ENCODE assay signal across 18 cellular contexts in the genomic region with DNA sequence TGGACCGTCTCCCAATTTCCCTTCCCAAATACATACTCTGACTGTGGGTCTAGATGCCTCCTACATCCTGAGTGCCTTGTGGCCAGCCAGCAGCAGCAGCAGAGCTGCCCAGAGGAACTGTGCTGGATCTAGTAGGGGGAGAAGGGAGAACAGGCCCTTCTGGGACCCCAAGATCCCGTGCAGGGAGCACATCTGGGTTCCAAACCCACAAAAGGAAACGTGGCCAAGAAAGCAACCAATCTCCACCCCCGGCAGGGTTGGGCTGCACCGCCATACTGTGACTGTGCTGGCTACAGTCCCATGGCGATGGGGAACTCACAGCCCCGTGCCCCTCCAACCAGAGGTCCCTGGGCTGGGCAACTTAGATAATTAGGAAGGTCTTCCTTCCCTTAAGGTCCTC.
DNase-seq lines count a peak whose midpoint lies in the region; ATAC-seq lines count a peak whose summit lies in the region.
"Had no signal": no experiment of that assay in that cellular context is flagged by ENCODE, and none has a peak within 500 bp of the region (broad histone marks: within the 10 kb centered on the region; RNA-seq: fewer than 3 reads in every experiment).

No MANE protein-coding gene starts in this region.

- no peak for DNase-seq in activated naive CD4-positive, alpha-beta T cell treated with anti-CD3 and anti-CD28 coated beads, Interleukin-2, amount 10 ng/mL, durations not matched to agents 7 days and 5 days
- no peak for DNase-seq in activated naive CD4-positive, alpha-beta T cell treated with anti-CD3 and anti-CD28 coated beads, Interleukin-2, amount 50 U/mL, for 16 hours
- peak; percentile 73 for DNase-seq in KBM-7
- no peak for DNase-seq in activated naive CD8-positive, alpha-beta T cell treated with anti-CD3 and anti-CD28 coated beads for 36 hours
- no peak for DNase-seq in stimulated activated effector memory CD8-positive, alpha-beta T cell treated with anti-CD3 and anti-CD28 coated beads, Interleukin-12 subunit alpha, Interleukin-12 subunit beta, amount 100 ng/mL, for 72 hours (ENCODE audit: low spot score in 2 of 2)
- no peak for DNase-seq in COR-L47 (lab: John Stamatoyannopoulos, UW)
- DNase-seq in NCI-H187 (lab: John Stamatoyannopoulos, UW): no peak
- no peak for DNase-seq in stimulated activated CD4-positive, alpha-beta T cell treated with anti-CD3 and anti-CD28 coated beads, Interleukin-12 subunit alpha, Interleukin-12 subunit beta, amount 100 ng/mL, for 4 hours
- DNase-seq: activated CD4-positive, alpha-beta T cell treated with anti-CD3 and anti-CD28 coated beads, Interleukin-2, amount 50 U/mL, for 1 hour; activated naive CD4-positive, alpha-beta T cell treated with anti-CD3 and anti-CD28 coated beads for 36 hours; body of pancreas; CD8-positive, alpha-beta T cell; effector memory CD4-positive, alpha-beta T cell; esophagus squamous epithelium; NCI-H146; ovary; right cardiac atrium; stimulated activated CD8-positive, alpha-beta memory T cell treated with anti-CD3 and anti-CD28 coated beads, Interleukin-4, amount 100 ng/mL, for 48 hours had no signal

- peaks cover 20% of the 10 kb centered on the region for H3K9me3 Mint-ChIP-seq in activated naive CD4-positive, alpha-beta T cell treated with anti-CD3 and anti-CD28 coated beads, Interleukin-2, amount 10 ng/mL, durations not matched to agents 7 days and 5 days
- H3K9me3 Mint-ChIP-seq in activated naive CD8-positive, alpha-beta T cell treated with anti-CD3 and anti-CD28 coated beads for 36 hours: peaks cover 17% of the 10 kb centered on the region
- H3K9me3 Mint-ChIP-seq in stimulated activated effector memory CD8-positive, alpha-beta T cell treated with anti-CD3 and anti-CD28 coated beads, Interleukin-12 subunit alpha, Interleukin-12 subunit beta, amount 100 ng/mL, for 72 hours: peaks cover 3% of the 10 kb centered on the region
- H3K9me3 Mint-ChIP-seq: CD8-positive, alpha-beta T cell had no signal

- in situ Hi-C loops in KBM-7 (cut with MboI; ENCODE audit: low pct_unique_long_range_greater_than_20kb, low sequenced_read_pairs): no loop called here

- no peak overlapping the region for H3K4me3 Mint-ChIP-seq in activated naive CD4-positive, alpha-beta T cell treated with anti-CD3 and anti-CD28 coated beads, Interleukin-2, amount 10 ng/mL, durations not matched to agents 7 days and 5 days
- H3K4me3 Mint-ChIP-seq in activated naive CD8-positive, alpha-beta T cell treated with anti-CD3 and anti-CD28 coated beads for 36 hours: no peak overlapping the region
- peak overlapping the region; percentile 20 for H3K4me3 Mint-ChIP-seq in stimulated activated effector memory CD8-positive, alpha-beta T cell treated with anti-CD3 and anti-CD28 coated beads, Interleukin-12 subunit alpha, Interleukin-12 subunit beta, amount 100 ng/mL, for 72 hours
- H3K4me3 Mint-ChIP-seq: activated naive CD4-positive, alpha-beta T cell treated with anti-CD3 and anti-CD28 coated beads for 36 hours had no signal

- CTCF ChIA-PET in activated naive CD4-positive, alpha-beta T cell treated with anti-CD3 and anti-CD28 coated beads, Interleukin-2, amount 10 ng/mL, durations not matched to agents 7 days and 5 days (lab: Charles Lee): interaction anchor here (1.0 to 2.6 kb wide), 4 partner anchors 66 to 94 kb away, joined by 3 to 10 read pairs (median 4); partner anchors contain the start of gene C15orf39

- H3K4me1 Mint-ChIP-seq in activated naive CD4-positive, alpha-beta T cell treated with anti-CD3 and anti-CD28 coated beads, Interleukin-2, amount 10 ng/mL, durations not matched to agents 7 days and 5 days: peaks cover 46% of the 10 kb centered on the region
- H3K4me1 Mint-ChIP-seq in activated naive CD8-positive, alpha-beta T cell treated with anti-CD3 and anti-CD28 coated beads for 36 hours: peaks cover 34% of the 10 kb centered on the region
- peaks cover 58% of the 10 kb centered on the region for H3K4me1 Mint-ChIP-seq in stimulated activated effector memory CD8-positive, alpha-beta T cell treated with anti-CD3 and anti-CD28 coated beads, Interleukin-12 subunit alpha, Interleukin-12 subunit beta, amount 100 ng/mL, for 72 hours

- peaks cover 12% of the 10 kb centered on the region for H3K36me3 Mint-ChIP-seq in activated naive CD4-positive, alpha-beta T cell treated with anti-CD3 and anti-CD28 coated beads, Interleukin-2, amount 10 ng/mL, durations not matched to agents 7 days and 5 days
- peaks cover 13% of the 10 kb centered on the region for H3K36me3 Mint-ChIP-seq in activated naive CD8-positive, alpha-beta T cell treated with anti-CD3 and anti-CD28 coated beads for 36 hours
- H3K36me3 Mint-ChIP-seq in stimulated activated effector memory CD8-positive, alpha-beta T cell treated with anti-CD3 and anti-CD28 coated beads, Interleukin-12 subunit alpha, Interleukin-12 subunit beta, amount 100 ng/mL, for 72 hours: peaks cover 11% of the 10 kb centered on the region
- H3K36me3 Mint-ChIP-seq: CD8-positive, alpha-beta T cell had no signal

- peaks cover 63% of the 10 kb centered on the region for H3K27me3 Mint-ChIP-seq in activated naive CD4-positive, alpha-beta T cell treated with anti-CD3 and anti-CD28 coated beads, Interleukin-2, amount 10 ng/mL, durations not matched to agents 7 days and 5 days
- peaks cover 29% of the 10 kb centered on the region for H3K27me3 Mint-ChIP-seq in activated naive CD8-positive, alpha-beta T cell treated with anti-CD3 and anti-CD28 coated beads for 36 hours

- peak overlapping the region; percentile 84 for H3K27ac Mint-ChIP-seq in activated naive CD4-positive, alpha-beta T cell treated with anti-CD3 and anti-CD28 coated beads, Interleukin-2, amount 10 ng/mL, durations not matched to agents 7 days and 5 days
- H3K27ac Mint-ChIP-seq in activated naive CD8-positive, alpha-beta T cell treated with anti-CD3 and anti-CD28 coated beads for 36 hours: peak overlapping the region; percentile 39
- peak overlapping the region; percentile 34 for H3K27ac Mint-ChIP-seq in stimulated activated effector memory CD8-positive, alpha-beta T cell treated with anti-CD3 and anti-CD28 coated beads, Interleukin-12 subunit alpha, Interleukin-12 subunit beta, amount 100 ng/mL, for 72 hours
- H3K27ac Mint-ChIP-seq: activated naive CD4-positive, alpha-beta T cell treated with anti-CD3 and anti-CD28 coated beads for 36 hours; CD8-positive, alpha-beta T cell had no signal

- ATAC-seq in stimulated activated effector memory CD8-positive, alpha-beta T cell treated with anti-CD3 and anti-CD28 coated beads, Interleukin-12 subunit alpha, Interleukin-12 subunit beta, amount 100 ng/mL, for 72 hours: no peak
- ATAC-seq: body of pancreas; CD8-positive, alpha-beta T cell; right cardiac atrium had no signal

Comparison
In these comparisons a context has a peak if more than half of its experiments do, and no peak if none do; other contexts are left out.
1. H3K27ac Mint-ChIP-seq: peak in every context shown above with its lines; median percentile 84 in activated naive CD4-positive, alpha-beta T cell treated with anti-CD3 and anti-CD28 coated beads, Interleukin-2, amount 10 ng/mL, durations not matched to agents 7 days and 5 days; 39 in activated naive CD8-positive, alpha-beta T cell treated with anti-CD3 and anti-CD28 coated beads for 36 hours; 34 in stimulated activated effector memory CD8-positive, alpha-beta T cell treated with anti-CD3 and anti-CD28 coated beads, Interleukin-12 subunit alpha, Interleukin-12 subunit beta, amount 100 ng/mL, for 72 hours.